ENCODE assay signal across 11 cellular contexts in the genomic region with DNA sequence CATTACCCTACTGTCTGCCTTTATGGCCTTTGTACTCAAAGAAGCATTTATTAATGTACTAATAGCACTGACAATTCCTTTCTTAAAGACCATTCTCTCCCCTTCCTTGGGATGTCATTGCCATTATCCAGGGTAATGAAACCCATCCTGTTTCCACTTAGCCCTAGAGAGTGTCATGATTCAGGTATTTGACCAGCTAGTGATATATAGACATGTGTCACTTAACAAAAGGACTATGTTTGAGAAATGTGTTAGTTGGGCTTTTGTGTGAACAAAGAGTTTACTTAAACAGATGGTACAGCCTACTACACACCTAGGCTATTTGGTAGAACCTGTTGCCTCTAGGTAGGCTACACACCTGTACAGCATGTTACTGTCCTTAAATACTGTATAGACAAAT. TPM values are rescaled to one million over a fixed set of nuclear protein-coding genes. Genes with fewer than 3 reads are reported as not detected.
DNase-seq lines count a peak whose midpoint lies in the region; ATAC-seq and TF ChIP-seq lines count a peak whose summit lies in the region.
"Had no signal": no experiment of that assay in that cellular context is flagged by ENCODE, and none has a peak within 500 bp of the region (broad histone marks: within the 10 kb centered on the region; RNA-seq: fewer than 3 reads in every experiment).

No MANE protein-coding gene starts in this region.

- DNase-seq in NCI-H1417 (lab: John Stamatoyannopoulos, UW) (peak in 2 of 3 experiments; percentile 0 to 24), NCI-H1417 treated with DMSO at 0.1 percent for 48 hours (lab: John Stamatoyannopoulos, UW) (no peak), OCI-M1 (lab: John Stamatoyannopoulos, UW) (peak; percentile 16), osteocyte (ENCODE audit: extremely low spot score, unreplicated experiment) (no peak), SKM-1 (lab: John Stamatoyannopoulos, UW; ENCODE audit: unreplicated experiment) (no peak), AG20443 (ENCODE audit: low spot score) (no peak)
- DNase-seq in effector memory CD8-positive, alpha-beta T cell, result no peak
- DNase-seq: 8988T; activated gamma-delta T cell; stimulated activated CD4-positive, alpha-beta T cell treated with anti-CD3 and anti-CD28 coated beads, Interleukin-4, amount 100 ng/mL, for 1 hour had no signal

- no peak for TF ChIP-seq CTCF in osteocyte (IDR thresholded peaks at IDR 0.05)

- peaks cover 24 to 29% of the 10 kb centered on the region in 2 donors for H3K4me1 Mint-ChIP-seq in effector memory CD8-positive, alpha-beta T cell (ENCODE audit: low read depth in 2 of 2)
- H3K4me1 Mint-ChIP-seq in osteocyte (ENCODE audit: unreplicated experiment), result peaks cover 19% of the 10 kb centered on the region

- peaks cover 32% of the 10 kb centered on the region for H3K36me3 Mint-ChIP-seq in effector memory CD8-positive, alpha-beta T cell (ENCODE audit: insufficient read depth)
- H3K36me3 Mint-ChIP-seq in osteocyte (ENCODE audit: unreplicated experiment), result peaks cover 9% of the 10 kb centered on the region

- H3K9me3 Mint-ChIP-seq in effector memory CD8-positive, alpha-beta T cell, result no peaks in the 10 kb centered on the region
- no peaks in the 10 kb centered on the region for H3K9me3 Mint-ChIP-seq in osteocyte (ENCODE audit: unreplicated experiment)

- H3K4me3 Mint-ChIP-seq in effector memory CD8-positive, alpha-beta T cell, result peak overlapping the region; percentile 91 to 95
- peak overlapping the region; percentile 96 for H3K4me3 Mint-ChIP-seq in osteocyte (ENCODE audit: unreplicated experiment)

- no peaks in the 10 kb centered on the region for H3K27me3 Mint-ChIP-seq in effector memory CD8-positive, alpha-beta T cell
- H3K27me3 Mint-ChIP-seq in osteocyte (ENCODE audit: unreplicated experiment), result no peaks in the 10 kb centered on the region

- no peak for ATAC-seq in effector memory CD8-positive, alpha-beta T cell (replicated peaks)
- no peak for ATAC-seq in GM21381 (IDR thresholded peaks at IDR 0.05; ENCODE audit: unreplicated experiment)

- peak overlapping the region; percentile 78 to 98 for H3K27ac Mint-ChIP-seq in effector memory CD8-positive, alpha-beta T cell
- peak overlapping the region; percentile 39 for H3K27ac Mint-ChIP-seq in osteocyte (ENCODE audit: unreplicated experiment)

RNA-seq across cellular contexts. Expression of gene ATP6V0E1, which starts 2.0 kb away (rescaled TPM):
- 261 and 282 TPM in 2 replicates for total RNA-seq in osteocyte

RNA-seq across cellular contexts. Expression of gene RPL26L1, which starts 26.4 kb away (rescaled TPM):
- total RNA-seq in osteocyte, result 43.5 and 45.1 TPM in 2 replicates

Comparison
In these comparisons a context has a peak if more than half of its experiments do, and no peak if none do; other contexts are left out.
1. DNase-seq: peak in NCI-H1417 (2 of 3) and OCI-M1 (single experiment); none in NCI-H1417 treated with DMSO at 0.1 percent for 48 hours (single experiment), effector memory CD8-positive, alpha-beta T cell (0 of 3), osteocyte (single experiment), SKM-1 (single experiment) and AG20443 (single experiment).